In the genomic region with DNA sequence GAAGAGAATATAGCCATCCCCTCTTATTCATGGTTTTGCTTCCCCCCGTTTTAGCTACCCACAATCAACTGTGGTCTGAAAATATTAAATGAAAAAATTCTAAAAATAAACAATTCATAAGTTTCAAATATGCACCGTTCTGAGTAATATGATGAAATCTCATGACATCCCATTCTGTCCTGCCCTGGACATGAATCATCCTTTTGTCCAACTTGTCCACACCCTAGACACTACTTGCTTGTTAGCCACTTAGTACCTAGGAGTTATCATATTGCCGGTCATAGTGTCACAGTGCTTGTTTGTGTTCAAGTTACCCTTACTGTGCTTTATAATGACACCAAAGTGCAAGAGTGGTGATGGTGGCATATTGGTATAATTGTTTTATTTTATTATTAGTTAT, we compare ENCODE assay signal across 25 cellular contexts.
DNase-seq lines count a peak whose midpoint lies in the region; ATAC-seq and TF ChIP-seq lines count a peak whose summit lies in the region.
"Had no signal": no experiment of that assay in that cellular context is flagged by ENCODE, and none has a peak within 500 bp of the region (broad histone marks: within the 10 kb centered on the region; RNA-seq: fewer than 3 reads in every experiment).

No MANE protein-coding gene starts in this region.

- DNase-seq in HCT116 (ENCODE audit: low read depth, low spot score) (peak; percentile 46), PC-3 (peak; percentile 36), choroid plexus epithelial cell (ENCODE audit: low read depth) (peak; percentile 18), myocyte (ENCODE audit: low read depth) (peak; percentile 22), mesenchymal stem cell (no peak), Peyer's patch (no peak)
- no peak for DNase-seq in NK-92 treated with Interleukin-12 subunit alpha and Interleukin-12 subunit beta, amount 100 ng/mL, for 24 hours (lab: John Stamatoyannopoulos, UW)
- DNase-seq: activated CD4-positive, alpha-beta memory T cell treated with anti-CD3 and anti-CD28 coated beads for 36 hours; CD8-positive, alpha-beta T cell; cerebellar nuclear complex; effector CD4-positive, alpha-beta T cell; hypothalamus; islet precursor cell; NCI-H1105 treated with DMSO at 0.1 percent for 48 hours; NCI-H2029; NCI-H226; NCI-H774; right cardiac atrium; stimulated activated CD4-positive, alpha-beta T cell treated with anti-CD3 and anti-CD28 coated beads, Interleukin-12 subunit alpha, Interleukin-12 subunit beta, amount 100 ng/mL, for 4 hours; stimulated activated CD4-positive, alpha-beta T cell treated with anti-CD3 and anti-CD28 coated beads, Interleukin-4, amount 100 ng/mL, for 24 hours; stimulated activated naive CD4-positive, alpha-beta T cell; T-cell; thyroid gland had no signal

- H3K79me1 ChIP-seq in mesenchymal stem cell (replicated peaks; ENCODE audit: low read length, poor library complexity, severe bottlenecking), result no peaks in the 10 kb centered on the region

- no peak overlapping the region for H2BK12ac ChIP-seq in mesenchymal stem cell (ENCODE audit: low read length in 2 of 2)

- H2AFZ ChIP-seq in HCT116 (ENCODE audit: low read depth, low read length, poor library complexity, severe bottlenecking) (no peak overlapping the region), PC-3 (ENCODE audit: low read length) (no peak overlapping the region), mesenchymal stem cell (ENCODE audit: low read depth, low read length) (no peak overlapping the region)
- H2AFZ ChIP-seq: parathyroid adenoma had no signal

- no peaks in the 10 kb centered on the region for H3K27me3 ChIP-seq in HCT116 (ENCODE audit: insufficient read depth, low read length)
- H3K27me3 ChIP-seq in PC-3 (ENCODE audit: low read length), result no peaks in the 10 kb centered on the region
- H3K27me3 ChIP-seq in mesenchymal stem cell (ENCODE audit: control insufficient read depth in 1 of 2, insufficient read depth in 1 of 2, low read length in 2 of 2), result no peaks in the 10 kb centered on the region
- no peaks in the 10 kb centered on the region for H3K27me3 ChIP-seq in Peyer's patch
- H3K27me3 ChIP-seq: thyroid gland had no signal

- H3K36me3 ChIP-seq in HCT116 (ENCODE audit: control insufficient read depth in 1 of 2, insufficient read depth in 2 of 2, low read length in 2 of 2), result no peaks in the 10 kb centered on the region
- no peaks in the 10 kb centered on the region for H3K36me3 ChIP-seq in PC-3 (ENCODE audit: low read depth, low read length)
- H3K36me3 ChIP-seq in mesenchymal stem cell (ENCODE audit: control insufficient read depth in 1 of 2, insufficient read depth in 2 of 2, low read depth in 1 of 2, low read length in 2 of 2), result no peaks in the 10 kb centered on the region
- no peaks in the 10 kb centered on the region for H3K36me3 ChIP-seq in Peyer's patch
- H3K36me3 ChIP-seq: thyroid gland had no signal

- H3K9me3 ChIP-seq in HCT116 (ENCODE audit: control insufficient read depth in 1 of 2, insufficient read depth in 1 of 2, low read depth in 1 of 2, low read length in 2 of 2) (no peaks in the 10 kb centered on the region), PC-3 (ENCODE audit: low read length) (no peaks in the 10 kb centered on the region), mesenchymal stem cell (ENCODE audit: control insufficient read depth, low read length) (no peaks in the 10 kb centered on the region), Peyer's patch (no peaks in the 10 kb centered on the region)
- H3K9me3 ChIP-seq: thyroid gland had no signal

- no peak overlapping the region for H3K23ac ChIP-seq in mesenchymal stem cell (ENCODE audit: low read length in 2 of 2)

- intact Hi-C loops in HCT116 (cut with micrococcal nuclease), result no loop called here
- intact Hi-C loops in PC-3 (cut with micrococcal nuclease), result no loop called here

- H3K4ac ChIP-seq in mesenchymal stem cell (ENCODE audit: low read depth in 1 of 2, low read length in 2 of 2), result no peak overlapping the region

- no peaks in the 10 kb centered on the region for H3K4me1 ChIP-seq in HCT116 (ENCODE audit: control insufficient read depth in 1 of 2, insufficient read depth in 2 of 2, low read length in 2 of 2)
- H3K4me1 ChIP-seq in PC-3 (ENCODE audit: insufficient read depth, low read length), result peaks cover 4% of the 10 kb centered on the region; the same call in 1 of the 2 replicates
- H3K4me1 ChIP-seq in mesenchymal stem cell (ENCODE audit: control insufficient read depth, insufficient read depth, low read depth, low read length), result no peaks in the 10 kb centered on the region
- H3K4me1 ChIP-seq in Peyer's patch, result no peaks in the 10 kb centered on the region
- H3K4me1 ChIP-seq: parathyroid adenoma had no signal

- H4K91ac ChIP-seq in mesenchymal stem cell (ENCODE audit: low read length), result no peak overlapping the region

- TF ChIP-seq POLR2A in HCT116 (IDR thresholded peaks at IDR 0.05; ENCODE audit: borderline replicate concordance, extremely low read depth, insufficient read depth, insufficient read length) (no peak), Peyer's patch (IDR thresholded peaks at IDR 0.05) (no peak)

- H3F3A ChIP-seq in PC-3 (ENCODE audit: low read length, unreplicated experiment), result no peaks in the 10 kb centered on the region

- H3K4me3 ChIP-seq in HCT116 (replicated peaks in 1 of 2; ENCODE audit: low read depth in 1 of 2, low read length in 2 of 2), result no peak overlapping the region
- no peak overlapping the region for H3K4me3 ChIP-seq in PC-3 (ENCODE audit: low read length)
- H3K4me3 ChIP-seq in choroid plexus epithelial cell (ENCODE audit: low read depth, low read length), result no peak overlapping the region
- H3K4me3 ChIP-seq in mesenchymal stem cell (ENCODE audit: insufficient read depth in 1 of 2, low read depth in 1 of 2, low read length in 2 of 2), result no peak overlapping the region
- H3K4me3 ChIP-seq in Peyer's patch, result no peak overlapping the region
- H3K4me3 ChIP-seq: thyroid gland had no signal

- H3K79me2 ChIP-seq in HCT116 (ENCODE audit: insufficient read depth, low read length) (no peaks in the 10 kb centered on the region), PC-3 (ENCODE audit: low read length) (no peaks in the 10 kb centered on the region)
- H3K79me2 ChIP-seq: parathyroid adenoma had no signal

- no peak overlapping the region for H3K14ac ChIP-seq in mesenchymal stem cell (ENCODE audit: low read length in 2 of 2)

- no peak overlapping the region for H3K27ac ChIP-seq in HCT116 (ENCODE audit: low read depth, low read length)
- H3K27ac ChIP-seq in PC-3 (ENCODE audit: low read length), result no peak overlapping the region
- no peak overlapping the region for H3K27ac ChIP-seq in mesenchymal stem cell (ENCODE audit: low read length, poor library complexity, severe bottlenecking)
- no peak overlapping the region for H3K27ac ChIP-seq in Peyer's patch
- H3K27ac ChIP-seq: parathyroid adenoma, thyroid gland had no signal

- no TSS peak for BruUV-seq in HCT116 (replicated peaks; lab: Mats Ljungman, UMichigan)
- BruUV-seq in PC-3 (replicated peaks; lab: Mats Ljungman, UMichigan), result no TSS peak

- H4K8ac ChIP-seq in mesenchymal stem cell (ENCODE audit: low read length), result no peak overlapping the region

- H2BK15ac ChIP-seq in mesenchymal stem cell (ENCODE audit: low read depth, poor library complexity, severe bottlenecking), result no peak overlapping the region

- no peak overlapping the region for H2BK5ac ChIP-seq in mesenchymal stem cell (ENCODE audit: low read depth, low read length, poor library complexity, severe bottlenecking)

- no peak for TF ChIP-seq CTCF in HCT116 (IDR thresholded peaks at IDR 0.05 in 2 of 3, conservative IDR thresholded peaks at IDR 0.05 in 1 of 3; ENCODE audit: borderline replicate concordance in 1 of 3, insufficient read depth in 1 of 3, low read depth in 2 of 3, low read length in 2 of 3)
- no peak for TF ChIP-seq CTCF in PC-3 (conservative IDR thresholded peaks at IDR 0.05; ENCODE audit: low read depth, low read length)
- TF ChIP-seq CTCF in choroid plexus epithelial cell (conservative IDR thresholded peaks at IDR 0.05; ENCODE audit: low read depth, low read length), result no peak
- TF ChIP-seq CTCF in Peyer's patch (IDR thresholded peaks at IDR 0.05), result no peak

- 82% methylated on average over 3 of the region's 3 CpGs for WGBS in mesenchymal stem cell

- CTCF ChIA-PET in HCT116 (lab: Charles Lee) (no interaction called here), PC-3 (lab: Charles Lee) (no interaction called here)

- H4K20me1 ChIP-seq in HCT116 (ENCODE audit: insufficient read depth), result no peaks in the 10 kb centered on the region
- no peaks in the 10 kb centered on the region for H4K20me1 ChIP-seq in PC-3 (ENCODE audit: low read length)

- RAD21 ChIA-PET in HCT116 (lab: Charles Lee; ENCODE audit: low non-redundant PET in 1 of 2, low total read pairs in 2 of 2, uncharacterized antibody in 2 of 2, unreplicated experiment in 2 of 2), result no interaction called here

- POLR2A ChIA-PET in HCT116 (lab: Charles Lee) (no interaction called here), PC-3 (lab: Charles Lee; ENCODE audit: unreplicated experiment) (no interaction called here)

- H2BK120ac ChIP-seq in mesenchymal stem cell (ENCODE audit: low read depth, low read length), result no peak overlapping the region

- H3K18ac ChIP-seq in mesenchymal stem cell (ENCODE audit: low read depth in 1 of 2, low read length in 2 of 2), result no peak overlapping the region

- no peak for ATAC-seq in HCT116
- peak; percentile 90 for ATAC-seq in PC-3
- ATAC-seq: activated CD4-positive, CD25-positive, alpha-beta regulatory T cell treated with anti-CD3 and anti-CD28 coated beads, Interleukin-2, amount 50 U/mL, for 24 hours; CD8-positive, alpha-beta T cell; right cardiac atrium; T-cell had no signal

- no peak overlapping the region for H3K4me2 ChIP-seq in HCT116 (ENCODE audit: low read length)
- H3K4me2 ChIP-seq in PC-3 (ENCODE audit: low read length), result no peak overlapping the region
- no peak overlapping the region for H3K4me2 ChIP-seq in mesenchymal stem cell (ENCODE audit: low read length, poor library complexity, severe bottlenecking)

- no peak for TF ChIP-seq RAD21 in HCT116 (IDR thresholded peaks at IDR 0.05; ENCODE audit: low read depth)

- H3K9me2 ChIP-seq in HCT116 (ENCODE audit: insufficient read depth), result no peaks in the 10 kb centered on the region
- no peaks in the 10 kb centered on the region for H3K9me2 ChIP-seq in PC-3 (replicated peaks; ENCODE audit: low read length)

- H3K9ac ChIP-seq in HCT116 (ENCODE audit: low read length) (no peak overlapping the region), PC-3 (ENCODE audit: low read length) (no peak overlapping the region), mesenchymal stem cell (ENCODE audit: low read length) (no peak overlapping the region)
- H3K9ac ChIP-seq: parathyroid adenoma had no signal

- H2AK5ac ChIP-seq in mesenchymal stem cell (ENCODE audit: low read length, severe bottlenecking), result no peak overlapping the region

Comparison
In these comparisons a context has a peak if more than half of its experiments do, and no peak if none do; other contexts are left out.
1. DNase-seq: peak in HCT116 (single experiment), PC-3 (single experiment), choroid plexus epithelial cell (single experiment) and myocyte (single experiment); none in mesenchymal stem cell (single experiment), NK-92 treated with Interleukin-12 subunit alpha and Interleukin-12 subunit beta, amount 100 ng/mL, for 24 hours (single experiment) and Peyer's patch (0 of 3).